26 cellular contexts compared by ENCODE assay signal in genomic region chr1:235151033-235151432, GRCh38. TPM values are rescaled to one million over a fixed set of nuclear protein-coding genes. Genes with fewer than 3 reads are reported as not detected.
DNase-seq lines count a peak whose midpoint lies in the region; ATAC-seq and TF ChIP-seq lines count a peak whose summit lies in the region.
"Had no signal": no experiment of that assay in that cellular context is flagged by ENCODE, and none has a peak within 500 bp of the region (broad histone marks: within the 10 kb centered on the region; RNA-seq: fewer than 3 reads in every experiment).

No MANE protein-coding gene starts in this region.

- no peaks in the 10 kb centered on the region for H3K27me3 ChIP-seq in CD4-positive, alpha-beta memory T cell (ENCODE audit: insufficient read depth, low read length)
- no peaks in the 10 kb centered on the region for H3K27me3 ChIP-seq in sigmoid colon
- H3K27me3 ChIP-seq: Peyer's patch, stomach, thyroid gland had no signal

- CTCF ChIA-PET in CD4-positive, alpha-beta memory T cell (lab: Charles Lee; ENCODE audit: partially characterized antibody) = no interaction called here
- CTCF ChIA-PET in HEK293 (lab: Yijun Ruan, JAX) = no interaction called here

- peak overlapping the region in 2 of 8 donors; percentile 15 to 17 for H3K4me3 Mint-ChIP-seq in CD4-positive, alpha-beta memory T cell
- no peak overlapping the region for H3K4me3 Mint-ChIP-seq in activated naive CD8-positive, alpha-beta T cell treated with anti-CD3 and anti-CD28 coated beads, Interleukin-2, amount 50 U/mL, for 24 hours
- H3K4me3 Mint-ChIP-seq: GM23338, natural killer cell had no signal

- POLR2A ChIA-PET in CD4-positive, alpha-beta memory T cell (lab: Charles Lee; ENCODE audit: partially characterized antibody) = interaction anchor here (1.1 kb wide), 1 partner anchor 10 kb away, joined by 3 read pairs; the partner anchor contains the start of gene RBM34
- POLR2A ChIA-PET in HEK293 (lab: Yijun Ruan, JAX) = no interaction called here

- H3K36me3 Mint-ChIP-seq in CD4-positive, alpha-beta memory T cell = peaks cover 37 to 66% of the 10 kb centered on the region in 2 donors
- H3K36me3 Mint-ChIP-seq in activated naive CD8-positive, alpha-beta T cell treated with anti-CD3 and anti-CD28 coated beads, Interleukin-2, amount 50 U/mL, for 24 hours (ENCODE audit: low read depth) = peaks cover 65% of the 10 kb centered on the region
- H3K36me3 Mint-ChIP-seq: natural killer cell had no signal

- H3K4me1 Mint-ChIP-seq in CD4-positive, alpha-beta memory T cell = peaks cover 20 to 36% (median 27%) of the 10 kb centered on the region in 4 donors
- peaks cover 23% of the 10 kb centered on the region for H3K4me1 Mint-ChIP-seq in activated naive CD8-positive, alpha-beta T cell treated with anti-CD3 and anti-CD28 coated beads, Interleukin-2, amount 50 U/mL, for 24 hours
- H3K4me1 Mint-ChIP-seq: GM23338 had no signal

- intact Hi-C loops in CD4-positive, alpha-beta memory T cell (cut with micrococcal nuclease) = no loop called here
- intact Hi-C loops in sigmoid colon (cut with DNase I) = no loop called here

- peaks cover 49% of the 10 kb centered on the region for H3K36me3 ChIP-seq in CD4-positive, alpha-beta memory T cell (ENCODE audit: insufficient read depth, low read length)
- H3K36me3 ChIP-seq in HEK293 (ENCODE audit: control insufficient read depth in 2 of 2, insufficient read depth in 1 of 2, low read length in 2 of 2) = peaks cover 88% of the 10 kb centered on the region in 2 experiments
- peaks cover 3 to 96% (median 35%) of the 10 kb centered on the region in 4 donors for H3K36me3 ChIP-seq in sigmoid colon

- no peaks in the 10 kb centered on the region for H3K27me3 Mint-ChIP-seq in CD4-positive, alpha-beta memory T cell
- H3K27me3 Mint-ChIP-seq in activated naive CD8-positive, alpha-beta T cell treated with anti-CD3 and anti-CD28 coated beads, Interleukin-2, amount 50 U/mL, for 24 hours = no peaks in the 10 kb centered on the region

- no peaks in the 10 kb centered on the region for H3K9me3 ChIP-seq in CD4-positive, alpha-beta memory T cell (ENCODE audit: control insufficient read depth in 1 of 2, low read length in 2 of 2)
- H3K9me3 ChIP-seq in HEK293 (ENCODE audit: control insufficient read depth, insufficient read depth, low read depth, low read length) = no peaks in the 10 kb centered on the region
- no peaks in the 10 kb centered on the region for H3K9me3 ChIP-seq in sigmoid colon
- H3K9me3 ChIP-seq: Peyer's patch, stomach, thyroid gland had no signal

- peak overlapping the region in 6 of 7 donors; percentile 3 to 84 (median 26) for H3K27ac Mint-ChIP-seq in CD4-positive, alpha-beta memory T cell
- H3K27ac Mint-ChIP-seq in activated naive CD8-positive, alpha-beta T cell treated with anti-CD3 and anti-CD28 coated beads, Interleukin-2, amount 50 U/mL, for 24 hours = no peak overlapping the region
- H3K27ac Mint-ChIP-seq: GM23338 had no signal

- TF ChIP-seq POLR2A in sigmoid colon (IDR thresholded peaks at IDR 0.05) = no peak

- TF ChIP-seq CTCF in HEK293 (tag by site-specific recombination; IDR thresholded peaks at IDR 0.05) = no peak
- no peak for TF ChIP-seq CTCF in sigmoid colon (IDR thresholded peaks at IDR 0.05)

- 82% methylated on average over 2 of the region's 2 CpGs for WGBS in sigmoid colon, 2 donors

- no peak for TF ChIP-seq EP300 in sigmoid colon (IDR thresholded peaks at IDR 0.05)

- DNase-seq in CD4-positive, alpha-beta memory T cell = no peak
- no peak for DNase-seq in activated naive CD8-positive, alpha-beta T cell treated with anti-CD3 and anti-CD28 coated beads, Interleukin-2, amount 50 U/mL, for 24 hours
- peak; percentile 12 for DNase-seq in kidney tubule cell (ENCODE audit: low spot score)
- DNase-seq in NCI-H526 (lab: John Stamatoyannopoulos, UW) = no peak
- no peak for DNase-seq in sigmoid colon
- DNase-seq: activated CD4-positive, alpha-beta T cell treated with anti-CD3 and anti-CD28 coated beads, Interleukin-2, amount 50 U/mL, for 48 hours; activated naive CD4-positive, alpha-beta T cell treated with Interleukin-2 at 50 U/mL for 16 hours; dermis blood vessel endothelial cell; IMR-90; natural killer cell; NCI-H1092; NCI-H187; NCI-H526 treated with DMSO at 0.1 percent for 48 hours; occipital lobe; Peyer's patch; SIG-M5; stimulated activated CD4-positive, alpha-beta T cell treated with anti-CD3 and anti-CD28 coated beads, Interleukin-15, amount 100 ng/mL, for 24 hours; stomach; T1000; thyroid gland; WERI-Rb-1 had no signal

- peaks cover 11% of the 10 kb centered on the region for H3K4me1 ChIP-seq in CD4-positive, alpha-beta memory T cell (ENCODE audit: insufficient read depth, low read length)
- H3K4me1 ChIP-seq in HEK293 (ENCODE audit: control insufficient read depth, insufficient read depth, low read length) (no peaks in the 10 kb centered on the region), sigmoid colon (peaks cover 0 to 5% (median 0%) of the 10 kb centered on the region in 4 donors)
- H3K4me1 ChIP-seq: stomach had no signal

- H3K27ac ChIP-seq in CD4-positive, alpha-beta memory T cell (ENCODE audit: low read depth, low read length) = no peak overlapping the region
- no peak overlapping the region for H3K27ac ChIP-seq in HEK293 (ENCODE audit: extremely low read depth, low read depth, low read length)
- no peak overlapping the region for H3K27ac ChIP-seq in sigmoid colon
- H3K27ac ChIP-seq: C4-2B, Peyer's patch, stomach, thyroid gland, WERI-Rb-1 had no signal

- no peak overlapping the region for H3K4me3 ChIP-seq in CD4-positive, alpha-beta memory T cell (ENCODE audit: low read length in 2 of 2)
- H3K4me3 ChIP-seq in HEK293 (ENCODE audit: low read depth, low read length) (no peak overlapping the region), sigmoid colon (no peak overlapping the region)
- H3K4me3 ChIP-seq: GM23338, Peyer's patch, stomach, thyroid gland had no signal

- peak; percentile 57 for ATAC-seq in activated naive CD8-positive, alpha-beta T cell treated with anti-CD3 and anti-CD28 coated beads, Interleukin-2, amount 50 U/mL, for 24 hours
- ATAC-seq in GM21515 (IDR thresholded peaks at IDR 0.05; ENCODE audit: unreplicated experiment) (no peak), GM19455 (IDR thresholded peaks at IDR 0.05; ENCODE audit: unreplicated experiment) (no peak)
- ATAC-seq: GM23338, natural killer cell had no signal

- no peaks in the 10 kb centered on the region for H3K9me3 Mint-ChIP-seq in CD4-positive, alpha-beta memory T cell
- H3K9me3 Mint-ChIP-seq in activated naive CD8-positive, alpha-beta T cell treated with anti-CD3 and anti-CD28 coated beads, Interleukin-2, amount 50 U/mL, for 24 hours = no peaks in the 10 kb centered on the region
- H3K9me3 Mint-ChIP-seq: GM23338, natural killer cell had no signal

TF ChIP-seq in HEK293, 187 proteins besides CTCF, POLR2A, EP300 and RAD21:
- TF ChIP-seq SP3 (tag by site-specific recombination; IDR thresholded peaks at IDR 0.05) = 0 out of 2 replicates have a peak, but pooled peaks have one; percentile 9
- TF ChIP-seq ZNF624 (tag by site-specific recombination; IDR thresholded peaks at IDR 0.05) = no peak
- TF ChIP-seq, protein P1, sequence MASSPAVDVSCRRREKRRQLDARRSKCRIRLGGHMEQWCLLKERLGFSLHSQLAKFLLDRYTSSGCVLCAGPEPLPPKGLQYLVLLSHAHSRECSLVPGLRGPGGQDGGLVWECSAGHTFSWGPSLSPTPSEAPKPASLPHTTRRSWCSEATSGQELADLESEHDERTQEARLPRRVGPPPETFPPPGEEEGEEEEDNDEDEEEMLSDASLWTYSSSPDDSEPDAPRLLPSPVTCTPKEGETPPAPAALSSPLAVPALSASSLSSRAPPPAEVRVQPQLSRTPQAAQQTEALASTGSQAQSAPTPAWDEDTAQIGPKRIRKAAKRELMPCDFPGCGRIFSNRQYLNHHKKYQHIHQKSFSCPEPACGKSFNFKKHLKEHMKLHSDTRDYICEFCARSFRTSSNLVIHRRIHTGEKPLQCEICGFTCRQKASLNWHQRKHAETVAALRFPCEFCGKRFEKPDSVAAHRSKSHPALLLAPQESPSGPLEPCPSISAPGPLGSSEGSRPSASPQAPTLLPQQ (tag by site-specific recombination; IDR thresholded peaks at IDR 0.05) = no peak
- no peak for TF ChIP-seq ZNF513 (tag by site-specific recombination; IDR thresholded peaks at IDR 0.05)

RNA-seq across cellular contexts. Expression of gene RBM34, which starts 10.0 kb away (rescaled TPM):
- total RNA-seq in CD4-positive, alpha-beta memory T cell = 100 to 1,000 TPM; 120 TPM
- 10 to 100 TPM; 55.2 to 79.8 TPM for polyA plus RNA-seq in CD4-positive, alpha-beta memory T cell
- 10 to 100 TPM; 46.4 to 83.9 (median 51.8) TPM for total RNA-seq in sigmoid colon
- 10 to 100 TPM; 48.8 to 56.1 (median 55.3) TPM for polyA plus RNA-seq in sigmoid colon

RNA-seq across cellular contexts. Expression of gene TOMM20, which starts 22.4 kb away (rescaled TPM):
- total RNA-seq in CD4-positive, alpha-beta memory T cell = 100 to 1,000 TPM; 102 to 108 TPM
- polyA plus RNA-seq in CD4-positive, alpha-beta memory T cell = 10 to 100 TPM; 64.4 to 70.6 TPM
- 100 to 1,000 TPM in 2 of 4 donors, 10 to 100 TPM in 2; 72.0 to 128 (median 112) TPM for total RNA-seq in sigmoid colon
- 10 to 100 TPM; 49.0 to 79.3 (median 68.5) TPM for polyA plus RNA-seq in sigmoid colon
